Comparison of ENCODE assay signal across 5 cellular contexts in genomic region chr4:160595646-160596045, GRCh38.
"Had no signal": no experiment of that assay in that cellular context is flagged by ENCODE, and none has a peak within 500 bp of the region (broad histone marks: within the 10 kb centered on the region; RNA-seq: fewer than 3 reads in every experiment).

No MANE protein-coding gene starts in this region.

- H3K27ac ChIP-seq: HL-60 had no signal

- DNase-seq: IMR-90, KBM-7 had no signal

- ATAC-seq: HepG2, K562 had no signal

- H3K4me3 ChIP-seq: K562 had no signal
